9 cellular contexts compared by ENCODE assay signal in genomic region chr12:27015730-27016076, GRCh38. TPM values are rescaled to one million over a fixed set of nuclear protein-coding genes. Genes with fewer than 3 reads are reported as not detected.
A peak's percentile ranks its signal among the peaks of the same experiment; 100 is the strongest.
DNase-seq lines count a peak whose midpoint lies in the region; ATAC-seq, FAIRE-seq and TF ChIP-seq lines count a peak whose summit lies in the region.
"Had no signal": no experiment of that assay in that cellular context is flagged by ENCODE, and none has a peak within 500 bp of the region (broad histone marks: within the 10 kb centered on the region; RNA-seq: fewer than 3 reads in every experiment).

No MANE protein-coding gene starts in this region.

- H3K56ac ChIP-seq in mesendoderm (ENCODE audit: low read length) = no peak overlapping the region

- no peak overlapping the region for H3K4ac ChIP-seq in mesendoderm (ENCODE audit: low read depth, low read length)

- no peak overlapping the region for H2BK120ac ChIP-seq in mesendoderm (ENCODE audit: low read depth, low read length)

- H3K9me3 Mint-ChIP-seq in stimulated activated naive CD8-positive, alpha-beta T cell treated with anti-CD3 and anti-CD28 coated beads, Interleukin-15, Interleukin-2, amounts not matched to agents 100 ng/mL and 50 ng/mL, for 24 hours = no peaks in the 10 kb centered on the region
- no peaks in the 10 kb centered on the region for H3K9me3 Mint-ChIP-seq in astrocyte (ENCODE audit: unreplicated experiment)

- no peak overlapping the region for H4K8ac ChIP-seq in mesendoderm (ENCODE audit: low read depth, low read length)

- peak; percentile 57 for TF ChIP-seq CTCF in astrocyte (IDR thresholded peaks at IDR 0.05; ENCODE audit: insufficient read depth, low read depth, low read length)

- H2BK5ac ChIP-seq in mesendoderm (ENCODE audit: low read length) = no peak overlapping the region

- H3K18ac ChIP-seq in mesendoderm (ENCODE audit: low read length) = no peak overlapping the region

- peak overlapping the region; percentile 88 for H3K4me2 ChIP-seq in astrocyte (ENCODE audit: low read length)
- H3K4me2 ChIP-seq in mesendoderm (ENCODE audit: low read length) = no peak overlapping the region

- no peaks in the 10 kb centered on the region for H3K9me3 ChIP-seq in astrocyte (ENCODE audit: insufficient read depth, low read depth, low read length)

- H2AK5ac ChIP-seq in mesendoderm (ENCODE audit: low read length) = no peak overlapping the region

- peak overlapping the region; percentile 91 for H3K27ac Mint-ChIP-seq in stimulated activated naive CD8-positive, alpha-beta T cell treated with anti-CD3 and anti-CD28 coated beads, Interleukin-15, Interleukin-2, amounts not matched to agents 100 ng/mL and 50 ng/mL, for 24 hours
- no peak overlapping the region for H3K27ac Mint-ChIP-seq in astrocyte (ENCODE audit: unreplicated experiment)

- peak overlapping the region; percentile 19 for H2BK15ac ChIP-seq in mesendoderm (replicated peaks; ENCODE audit: low read depth)

- H3K4me3 Mint-ChIP-seq in stimulated activated naive CD8-positive, alpha-beta T cell treated with anti-CD3 and anti-CD28 coated beads, Interleukin-15, Interleukin-2, amounts not matched to agents 100 ng/mL and 50 ng/mL, for 24 hours = peak overlapping the region; percentile 94
- no peak overlapping the region for H3K4me3 Mint-ChIP-seq in astrocyte (ENCODE audit: unreplicated experiment)

- H3K79me1 ChIP-seq in mesendoderm (ENCODE audit: low read length) = no peaks in the 10 kb centered on the region

- no peak overlapping the region for H4K5ac ChIP-seq in mesendoderm (ENCODE audit: low read length)

- no peak overlapping the region for H2AFZ ChIP-seq in astrocyte (ENCODE audit: low read depth, low read length)

- H3K27ac ChIP-seq in astrocyte (ENCODE audit: low read depth, low read length) (no peak overlapping the region), mesendoderm (ENCODE audit: low read depth, low read length) (no peak overlapping the region)

- H3K36me3 ChIP-seq in astrocyte (ENCODE audit: insufficient read depth, low read length) (no peaks in the 10 kb centered on the region), mesendoderm (ENCODE audit: control insufficient read depth, insufficient read depth, low read length) (no peaks in the 10 kb centered on the region)

- no peaks in the 10 kb centered on the region for H3K27me3 ChIP-seq in astrocyte (ENCODE audit: insufficient read depth, low read length)
- H3K27me3 ChIP-seq in mesendoderm (ENCODE audit: insufficient read depth, low read length, poor library complexity) = no peaks in the 10 kb centered on the region

- ATAC-seq in stimulated activated naive CD8-positive, alpha-beta T cell treated with anti-CD3 and anti-CD28 coated beads, Interleukin-15, Interleukin-2, amounts not matched to agents 100 U/mL and 50 U/mL, for 24 hours = no peak

- H3K4me3 ChIP-seq in astrocyte (ENCODE audit: insufficient read depth, low read depth, low read length) = no peak overlapping the region
- no peak overlapping the region for H3K4me3 ChIP-seq in mesendoderm (ENCODE audit: low read length)

- H3K4me1 Mint-ChIP-seq in stimulated activated naive CD8-positive, alpha-beta T cell treated with anti-CD3 and anti-CD28 coated beads, Interleukin-15, Interleukin-2, amounts not matched to agents 100 ng/mL and 50 ng/mL, for 24 hours (ENCODE audit: low read depth) = peaks cover 42% of the 10 kb centered on the region
- H3K4me1 Mint-ChIP-seq in astrocyte (ENCODE audit: low read depth, unreplicated experiment) = peaks cover 22% of the 10 kb centered on the region

- H3K23ac ChIP-seq in mesendoderm (ENCODE audit: low read length) = no peak overlapping the region

- peaks cover 4% of the 10 kb centered on the region for H3K36me3 Mint-ChIP-seq in stimulated activated naive CD8-positive, alpha-beta T cell treated with anti-CD3 and anti-CD28 coated beads, Interleukin-15, Interleukin-2, amounts not matched to agents 100 ng/mL and 50 ng/mL, for 24 hours (ENCODE audit: low read depth)
- peaks cover 6% of the 10 kb centered on the region for H3K36me3 Mint-ChIP-seq in astrocyte (ENCODE audit: low read depth, unreplicated experiment)

- no peaks in the 10 kb centered on the region for H3K27me3 Mint-ChIP-seq in stimulated activated naive CD8-positive, alpha-beta T cell treated with anti-CD3 and anti-CD28 coated beads, Interleukin-15, Interleukin-2, amounts not matched to agents 100 ng/mL and 50 ng/mL, for 24 hours
- H3K27me3 Mint-ChIP-seq in astrocyte (ENCODE audit: low read depth, unreplicated experiment) = no peaks in the 10 kb centered on the region

- DNase-seq in stimulated activated naive CD8-positive, alpha-beta T cell treated with anti-CD3 and anti-CD28 coated beads, Interleukin-15, Interleukin-2, amounts not matched to agents 100 U/mL and 50 U/mL, for 24 hours = no peak
- DNase-seq in NCI-H2196 (lab: John Stamatoyannopoulos, UW; ENCODE audit: unreplicated experiment) (peak; percentile 69), astrocyte (ENCODE audit: low read depth) (peak; percentile 18), mesendoderm (peak; percentile 28), NCI-H128 (lab: John Stamatoyannopoulos, UW; ENCODE audit: unreplicated experiment) (no peak), mesenteric fat pad (ENCODE audit: low spot score) (no peak)
- DNase-seq in activated T-cell treated with anti-CD3 and anti-CD28 coated beads, Interleukin-2, amount 50 U/mL, for 48 hours = no peak

- H3K9ac ChIP-seq in astrocyte (ENCODE audit: low read length) (peak overlapping the region; percentile 86), mesendoderm (ENCODE audit: low read length) (no peak overlapping the region)

- H3K4me1 ChIP-seq in astrocyte (ENCODE audit: insufficient read depth, low read length) (peaks cover 11% of the 10 kb centered on the region), mesendoderm (ENCODE audit: control insufficient read depth, low read depth, low read length) (peaks cover 5% of the 10 kb centered on the region)

- peaks cover 27% of the 10 kb centered on the region for H3K79me2 ChIP-seq in astrocyte (ENCODE audit: insufficient read depth, low read length)
- no peaks in the 10 kb centered on the region for H3K79me2 ChIP-seq in mesendoderm (ENCODE audit: control insufficient read depth, insufficient read depth, low read length)

- WGBS in mesendoderm (ENCODE audit: extremely low coverage, insufficient coverage, low lambda C conversion rate) = no CpG with 5 or more reads among the region's 2 CpGs

- FAIRE-seq in astrocyte (lab: Jason Lieb, UNC) = no peak
- FAIRE-seq: H1 had no signal

- H4K20me1 ChIP-seq in astrocyte (ENCODE audit: insufficient read depth, low read length) = peaks cover 7% of the 10 kb centered on the region

RNA-seq across cellular contexts. Expression of gene TM7SF3, which starts 1.5 kb away (rescaled TPM):
- total RNA-seq in astrocyte (93.2 and 104 TPM in 2 replicates), mesenteric fat pad (38.3 TPM)
- polyA plus RNA-seq in mesendoderm (2013, experiment 1 of 2) = 28.5 TPM
- polyA plus RNA-seq in mesendoderm (2013, experiment 2 of 2) = 31.3 TPM

RNA-seq across cellular contexts. Expression of gene MED21, which starts 6.7 kb away (rescaled TPM):
- total RNA-seq in astrocyte (44.8 and 47.3 TPM in 2 replicates), mesenteric fat pad (35.6 TPM)
- 41.0 TPM for polyA plus RNA-seq in mesendoderm (2013, experiment 1 of 2)
- polyA plus RNA-seq in mesendoderm (2013, experiment 2 of 2) = 44.7 TPM

Comparison
In these comparisons a context has a peak if more than half of its experiments do, and no peak if none do; other contexts are left out.
1. DNase-seq: peak in NCI-H2196 (single experiment), astrocyte (single experiment) and mesendoderm (single experiment); none in stimulated activated naive CD8-positive, alpha-beta T cell treated with anti-CD3 and anti-CD28 coated beads, Interleukin-15, Interleukin-2, amounts not matched to agents 100 U/mL and 50 U/mL, for 24 hours (single experiment), NCI-H128 (single experiment), mesenteric fat pad (single experiment) and activated T-cell treated with anti-CD3 and anti-CD28 coated beads, Interleukin-2, amount 50 U/mL, for 48 hours (0 of 2).